Comparison of ENCODE assay signal across 10 cellular contexts in genomic region chr1:44531785-44532566, GRCh38.
DNase-seq lines count a peak whose midpoint lies in the region; ATAC-seq and TF ChIP-seq lines count a peak whose summit lies in the region.
"Had no signal": no experiment of that assay in that cellular context is flagged by ENCODE, and none has a peak within 500 bp of the region (broad histone marks: within the 10 kb centered on the region; RNA-seq: fewer than 3 reads in every experiment).

No MANE protein-coding gene starts in this region.

- in situ Hi-C loops in SK-MEL-5 (cut with HindIII; ENCODE audit: low pct_unique_long_range_greater_than_20kb, low sequenced_read_pairs) = no loop called here

- H3K27me3 ChIP-seq in esophagus muscularis mucosa = peaks cover 0 to 5% (median 0%) of the 10 kb centered on the region in 4 donors
- H3K27me3 ChIP-seq: colonic mucosa had no signal

- intact Hi-C loops in esophagus muscularis mucosa (cut with DNase I) = no loop called here

- WGBS in esophagus muscularis mucosa = 57% methylated on average over 4 of the region's 4 CpGs

- ATAC-seq in HG02870 (IDR thresholded peaks at IDR 0.05; ENCODE audit: unreplicated experiment) (peak; percentile 67), HG03045 (IDR thresholded peaks at IDR 0.05; ENCODE audit: unreplicated experiment) (no peak)

- TF ChIP-seq EP300 in esophagus muscularis mucosa (IDR thresholded peaks at IDR 0.05) = no peak

- H3K9me3 ChIP-seq in esophagus muscularis mucosa = no peaks in the 10 kb centered on the region
- H3K9me3 ChIP-seq: colonic mucosa had no signal

- TF ChIP-seq POLR2A in esophagus muscularis mucosa (IDR thresholded peaks at IDR 0.05; ENCODE audit: low read depth) = no peak

- H3K27ac ChIP-seq in esophagus muscularis mucosa (replicated peaks in 1 of 4) = no peak overlapping the region
- H3K27ac ChIP-seq: 22Rv1, colonic mucosa had no signal

- TF ChIP-seq CTCF in esophagus muscularis mucosa (IDR thresholded peaks at IDR 0.05) = no peak

- no peaks in the 10 kb centered on the region for H3K4me1 ChIP-seq in esophagus muscularis mucosa
- H3K4me1 ChIP-seq: colonic mucosa had no signal

- peak; percentile 21 for DNase-seq in DMS 273 (lab: John Stamatoyannopoulos, UW; ENCODE audit: unreplicated experiment)
- DNase-seq in DMS 273 treated with DMSO at 0.1 percent for 48 hours (lab: John Stamatoyannopoulos, UW) = no peak
- DNase-seq in SK-MEL-5 (ENCODE audit: low read depth, low spot score) = peak; percentile 56
- DNase-seq in iris pigment epithelial cell (ENCODE audit: low read depth) = peak; percentile 58
- DNase-seq in esophagus muscularis mucosa (ENCODE audit: extremely low spot score) = no peak
- DNase-seq in SKM-1 (lab: John Stamatoyannopoulos, UW; ENCODE audit: unreplicated experiment) = no peak
- DNase-seq: colonic mucosa had no signal

- no peak overlapping the region for H3K4me3 ChIP-seq in esophagus muscularis mucosa
- H3K4me3 ChIP-seq: colonic mucosa had no signal

- H3K36me3 ChIP-seq in esophagus muscularis mucosa = no peaks in the 10 kb centered on the region
- H3K36me3 ChIP-seq: colonic mucosa had no signal

Comparison
In these comparisons a context has a peak if more than half of its experiments do, and no peak if none do; other contexts are left out.
1. DNase-seq: peak in DMS 273 (single experiment), SK-MEL-5 (single experiment) and iris pigment epithelial cell (single experiment); none in DMS 273 treated with DMSO at 0.1 percent for 48 hours (single experiment), esophagus muscularis mucosa (single experiment) and SKM-1 (single experiment).